22 cellular contexts compared by ENCODE assay signal in genomic region chr15:38316311-38316710, GRCh38.
"Had no signal": no experiment of that assay in that cellular context is flagged by ENCODE, and none has a peak within 500 bp of the region (broad histone marks: within the 10 kb centered on the region; RNA-seq: fewer than 3 reads in every experiment).

No MANE protein-coding gene starts in this region.

- H3K4me1 ChIP-seq: spleen, upper lobe of right lung had no signal

- H3K4me3 ChIP-seq: dorsolateral prefrontal cortex, esophagus muscularis mucosa, lower lobe of right lung, mucosa of descending colon, sigmoid colon, spleen, upper lobe of right lung had no signal

- DNase-seq: activated CD4-positive, alpha-beta T cell treated with anti-CD3 and anti-CD28 coated beads, Interleukin-2, amount 10 ng/mL, durations not matched to agents 7 days and 5 days; activated CD8-positive, alpha-beta memory T cell treated with anti-CD3 and anti-CD28 coated beads, Interleukin-2, amount 10 ng/mL, durations not matched to agents 7 days and 5 days; activated CD8-positive, alpha-beta T cell treated with anti-CD3 and anti-CD28 coated beads for 36 hours; activated effector memory CD4-positive, alpha-beta T cell treated with anti-CD3 and anti-CD28 coated beads, Interleukin-2, amount 50 U/mL, for 16 hours; activated naive CD4-positive, alpha-beta T cell treated with anti-CD3 and anti-CD28 coated beads, Interleukin-2, amount 10 ng/mL, durations not matched to agents 7 days and 5 days; activated T-cell treated with anti-CD3 and anti-CD28 coated beads for 4 hours; anterior cingulate cortex; dorsolateral prefrontal cortex; effector memory CD8-positive, alpha-beta T cell; kidney; lower lobe of right lung; mesendoderm; mucosa of descending colon; nucleus accumbens; sigmoid colon; spleen; stimulated activated CD4-positive, alpha-beta T cell treated with anti-CD3 and anti-CD28 coated beads, Interleukin-4, amount 100 ng/mL, for 1 hour; stimulated activated naive CD8-positive, alpha-beta T cell treated with anti-CD3 and anti-CD28 coated beads, Interleukin-15, Interleukin-2, amounts not matched to agents 100 U/mL and 50 U/mL, for 24 hours; T-cell; upper lobe of right lung had no signal

- H3K27me3 ChIP-seq: dorsolateral prefrontal cortex, esophagus muscularis mucosa, sigmoid colon, spleen, upper lobe of right lung had no signal

- ATAC-seq: activated CD4-positive, CD25-positive, alpha-beta regulatory T cell treated with anti-CD3 and anti-CD28 coated beads, Interleukin-2, amount 50 U/mL, for 24 hours; activated CD8-positive, alpha-beta memory T cell treated with anti-CD3 and anti-CD28 coated beads, Interleukin-2, amount 10 ng/mL, durations not matched to agents 7 days and 5 days; activated CD8-positive, alpha-beta T cell treated with anti-CD3 and anti-CD28 coated beads for 36 hours; effector memory CD8-positive, alpha-beta T cell; lower lobe of right lung; mucosa of descending colon; stimulated activated naive CD8-positive, alpha-beta T cell treated with anti-CD3 and anti-CD28 coated beads, Interleukin-15, Interleukin-2, amounts not matched to agents 100 U/mL and 50 U/mL, for 24 hours; T-cell; upper lobe of right lung had no signal

- H3K9me3 ChIP-seq: esophagus muscularis mucosa, lower lobe of right lung, mucosa of descending colon, sigmoid colon, spleen, upper lobe of right lung had no signal

- H3K36me3 ChIP-seq: esophagus muscularis mucosa, lower lobe of right lung, sigmoid colon, spleen, upper lobe of right lung had no signal
